Comparison of ENCODE assay signal across 8 cellular contexts in the genomic region with DNA sequence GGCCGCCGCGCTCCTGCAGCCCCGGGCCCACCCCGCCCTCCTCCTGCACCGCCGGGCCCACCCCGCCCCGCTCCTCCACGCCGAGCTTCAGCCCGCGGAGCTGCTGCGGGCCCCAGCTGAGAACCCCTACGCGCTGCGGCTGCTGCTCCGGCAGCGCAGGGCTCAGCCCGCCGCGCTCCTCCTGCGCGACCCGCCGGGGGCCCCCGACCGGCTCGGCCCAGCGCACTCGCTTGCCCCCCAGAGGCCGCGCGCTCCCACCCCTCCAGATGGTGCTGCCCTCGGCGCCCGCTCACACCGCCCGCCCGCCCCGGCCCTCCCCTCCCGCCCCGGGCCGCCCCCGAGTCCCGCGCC. TPM values are rescaled to one million over a fixed set of nuclear protein-coding genes. Genes with fewer than 3 reads are reported as not detected.
A peak's percentile ranks its signal among the peaks of the same experiment; 100 is the strongest.
DNase-seq lines count a peak whose midpoint lies in the region; ATAC-seq and TF ChIP-seq lines count a peak whose summit lies in the region.

No MANE protein-coding gene starts in this region.

- H3K4me1 ChIP-seq in upper lobe of right lung, result peaks cover 43% of the 10 kb centered on the region

- peak overlapping the region; percentile 96 for H3K27ac ChIP-seq in VCaP
- H3K27ac ChIP-seq in upper lobe of right lung, result no peak overlapping the region

- H3K9me3 ChIP-seq in iPS-18c (ENCODE audit: control insufficient read depth, insufficient read depth, low read length) (no peaks in the 10 kb centered on the region), upper lobe of right lung (no peaks in the 10 kb centered on the region)

- DNase-seq in 8988T (peak; percentile 89), upper lobe of right lung (no peak), SHP77 treated with DMSO at 0.1 percent for 48 hours (lab: John Stamatoyannopoulos, UW) (no peak), amniotic stem cell (lab: John Stamatoyannopoulos, UW) (no peak)

- ATAC-seq in GM18868 (IDR thresholded peaks at IDR 0.05; ENCODE audit: unreplicated experiment), result peak; percentile 20
- peak; percentile 11 for ATAC-seq in HG03108 (IDR thresholded peaks at IDR 0.05; ENCODE audit: unreplicated experiment)
- no peak for ATAC-seq in upper lobe of right lung

- TF ChIP-seq CTCF in VCaP (conservative IDR thresholded peaks at IDR 0.05) (no peak), upper lobe of right lung (IDR thresholded peaks at IDR 0.05) (no peak)

- intact Hi-C loops in upper lobe of right lung (cut with DNase I), result no loop called here

- H3K27me3 ChIP-seq in upper lobe of right lung, result no peaks in the 10 kb centered on the region

- H3K4me3 ChIP-seq in iPS-18c (ENCODE audit: insufficient read depth, low read depth, low read length) (peak overlapping the region; percentile 69), upper lobe of right lung (peak overlapping the region; percentile 62)

- H3K36me3 ChIP-seq in upper lobe of right lung, result no peaks in the 10 kb centered on the region

RNA-seq across cellular contexts. Expression of gene TNK2, which starts 0.9 kb away (rescaled TPM):
- 58.8 TPM for total RNA-seq in upper lobe of right lung
